Comparison of ENCODE assay signal across 8 cellular contexts in the genomic region with DNA sequence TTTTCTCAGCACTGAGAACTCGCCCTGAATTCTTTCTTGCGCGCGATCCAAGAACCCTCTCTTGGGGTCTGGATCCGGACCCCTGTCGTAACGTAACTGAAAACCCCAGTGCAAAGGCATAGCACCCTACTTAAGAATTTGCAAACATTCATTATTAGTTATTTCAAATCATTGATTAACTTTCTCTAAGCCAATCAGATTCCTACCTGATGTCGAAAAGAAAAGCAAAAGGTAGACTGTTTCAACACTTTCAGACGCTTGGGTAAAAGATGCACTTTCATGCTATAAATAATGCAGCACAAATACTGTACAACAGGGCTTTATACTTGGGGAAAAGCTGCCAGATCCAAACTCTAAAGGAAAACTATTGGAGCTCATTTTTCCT. TPM values are rescaled to one million over a fixed set of nuclear protein-coding genes. Genes with fewer than 3 reads are reported as not detected.
DNase-seq lines count a peak whose midpoint lies in the region; TF ChIP-seq lines count a peak whose summit lies in the region.

No MANE protein-coding gene starts in this region.

- H3K4me3 ChIP-seq in AG04449 (ENCODE audit: low read depth, low read length) (peak overlapping the region; percentile 51), HUES64 (ENCODE audit: low read length) (peak overlapping the region; percentile 56), coronary artery (peak overlapping the region; percentile 63), neural cell (ENCODE audit: low read length) (peak overlapping the region; percentile 78)

- no peaks in the 10 kb centered on the region for H3K9me3 ChIP-seq in HUES64 (ENCODE audit: insufficient read depth, low read depth, low read length)
- no peaks in the 10 kb centered on the region for H3K9me3 ChIP-seq in neural cell (ENCODE audit: low read length)

- TF ChIP-seq RAD21 in neural cell (conservative IDR thresholded peaks at IDR 0.05) = no peak

- H3K27me3 ChIP-seq in HUES64 (ENCODE audit: insufficient read depth, low read length) (peaks cover 8% of the 10 kb centered on the region; the same call in 1 of the 2 replicates), neural cell (ENCODE audit: insufficient read depth, low read depth, low read length) (no peaks in the 10 kb centered on the region)

- H2AFZ ChIP-seq in neural cell (ENCODE audit: low read depth, low read length) = peak overlapping the region; percentile 42

- POLR2A ChIA-PET in AG04449 (lab: Yijun Ruan, JAX) = no interaction called here

- 92% methylated on average over 9 of the region's 9 CpGs for WGBS in HUES64

- H3K79me2 ChIP-seq in neural cell (replicated peaks; ENCODE audit: insufficient read depth, low read length) = peaks cover 3% of the 10 kb centered on the region

- peak overlapping the region; percentile 64 for H3K9ac ChIP-seq in HUES64 (ENCODE audit: low read depth, low read length)
- H3K9ac ChIP-seq in neural cell (ENCODE audit: low read length) = peak overlapping the region; percentile 53

- TF ChIP-seq CTCF in AG04449 (IDR thresholded peaks at IDR 0.05; ENCODE audit: insufficient read depth, low read length, missing control alignments) (no peak), coronary artery (IDR thresholded peaks at IDR 0.05) (no peak), neural cell (IDR thresholded peaks at IDR 0.05; ENCODE audit: poor library complexity, severe bottlenecking) (no peak)

- CTCF ChIA-PET in AG04449 (lab: Yijun Ruan, JAX) = interaction anchor here (0.7 to 1.4 kb wide), 9 partner anchors 9 to 421 kb away, joined by 3 to 10 read pairs (median 4); no protein-coding TSS in a partner anchor

- TF ChIP-seq EP300 in neural cell (conservative IDR thresholded peaks at IDR 0.05; ENCODE audit: poor library complexity, severe bottlenecking) = no peak

- H3K4me2 ChIP-seq in neural cell (ENCODE audit: low read length) = peak overlapping the region; percentile 59

- H3K9me2 ChIP-seq in neural cell (ENCODE audit: insufficient read depth, low read length) = no peaks in the 10 kb centered on the region

- H3F3A ChIP-seq in neural cell (ENCODE audit: insufficient read depth, low read length, poor library complexity, severe bottlenecking) = no peaks in the 10 kb centered on the region

- H3K4me1 ChIP-seq in HUES64 (ENCODE audit: insufficient read depth, low read length) = peaks cover 8% of the 10 kb centered on the region; the same call in 1 of the 2 replicates

- H4K20me1 ChIP-seq in neural cell (ENCODE audit: insufficient read depth) = no peaks in the 10 kb centered on the region

- DNase-seq in AG04449 (ENCODE audit: low read depth, low spot score) (no peak), coronary artery (ENCODE audit: low spot score) (no peak), NCI-H226 (no peak), NCI-H748 treated with DMSO at 0.1 percent for 48 hours (lab: John Stamatoyannopoulos, UW) (no peak), NCI-H146 treated with DMSO at 0.1 percent for 48 hours (lab: John Stamatoyannopoulos, UW; ENCODE audit: unreplicated experiment) (no peak), DMS153 treated with DMSO at 0.1 percent for 48 hours (lab: John Stamatoyannopoulos, UW; ENCODE audit: unreplicated experiment) (no peak)

- H3K27ac ChIP-seq in HUES64 (ENCODE audit: low read depth, low read length) = no peak overlapping the region
- H3K27ac ChIP-seq in coronary artery = peak overlapping the region in 1 of 2 donors; percentile 65
- peak overlapping the region; percentile 66 for H3K27ac ChIP-seq in neural cell (ENCODE audit: low read length)

- H3K36me3 ChIP-seq in HUES64 (ENCODE audit: insufficient read depth, low read length) (no peaks in the 10 kb centered on the region), neural cell (ENCODE audit: insufficient read depth, low read length) (no peaks in the 10 kb centered on the region)

TF ChIP-seq in neural cell, 6 proteins besides CTCF, POLR2A, EP300 and RAD21:
- TF ChIP-seq POLR2AphosphoS5 (IDR thresholded peaks at IDR 0.05) = no peak
- TF ChIP-seq, protein P1, sequence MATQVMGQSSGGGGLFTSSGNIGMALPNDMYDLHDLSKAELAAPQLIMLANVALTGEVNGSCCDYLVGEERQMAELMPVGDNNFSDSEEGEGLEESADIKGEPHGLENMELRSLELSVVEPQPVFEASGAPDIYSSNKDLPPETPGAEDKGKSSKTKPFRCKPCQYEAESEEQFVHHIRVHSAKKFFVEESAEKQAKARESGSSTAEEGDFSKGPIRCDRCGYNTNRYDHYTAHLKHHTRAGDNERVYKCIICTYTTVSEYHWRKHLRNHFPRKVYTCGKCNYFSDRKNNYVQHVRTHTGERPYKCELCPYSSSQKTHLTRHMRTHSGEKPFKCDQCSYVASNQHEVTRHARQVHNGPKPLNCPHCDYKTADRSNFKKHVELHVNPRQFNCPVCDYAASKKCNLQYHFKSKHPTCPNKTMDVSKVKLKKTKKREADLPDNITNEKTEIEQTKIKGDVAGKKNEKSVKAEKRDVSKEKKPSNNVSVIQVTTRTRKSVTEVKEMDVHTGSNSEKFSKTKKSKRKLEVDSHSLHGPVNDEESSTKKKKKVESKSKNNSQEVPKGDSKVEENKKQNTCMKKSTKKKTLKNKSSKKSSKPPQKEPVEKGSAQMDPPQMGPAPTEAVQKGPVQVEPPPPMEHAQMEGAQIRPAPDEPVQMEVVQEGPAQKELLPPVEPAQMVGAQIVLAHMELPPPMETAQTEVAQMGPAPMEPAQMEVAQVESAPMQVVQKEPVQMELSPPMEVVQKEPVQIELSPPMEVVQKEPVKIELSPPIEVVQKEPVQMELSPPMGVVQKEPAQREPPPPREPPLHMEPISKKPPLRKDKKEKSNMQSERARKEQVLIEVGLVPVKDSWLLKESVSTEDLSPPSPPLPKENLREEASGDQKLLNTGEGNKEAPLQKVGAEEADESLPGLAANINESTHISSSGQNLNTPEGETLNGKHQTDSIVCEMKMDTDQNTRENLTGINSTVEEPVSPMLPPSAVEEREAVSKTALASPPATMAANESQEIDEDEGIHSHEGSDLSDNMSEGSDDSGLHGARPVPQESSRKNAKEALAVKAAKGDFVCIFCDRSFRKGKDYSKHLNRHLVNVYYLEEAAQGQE (IDR thresholded peaks at IDR 0.05; ENCODE audit: borderline replicate concordance) = no peak
- TF ChIP-seq EZH2 (IDR thresholded peaks at IDR 0.05; ENCODE audit: borderline replicate concordance, insufficient read depth, low read length, poor library complexity, severe bottlenecking) = no peak
- TF ChIP-seq SMC3 (conservative IDR thresholded peaks at IDR 0.05; ENCODE audit: poor library complexity) = no peak
- TF ChIP-seq TAF1 (IDR thresholded peaks at IDR 0.05; ENCODE audit: low read depth) = no peak
- TF ChIP-seq MXI1 (conservative IDR thresholded peaks at IDR 0.05; ENCODE audit: poor library complexity, severe bottlenecking) = no peak

RNA-seq across cellular contexts. Expression of gene WDR19, which starts 0.8 kb away (rescaled TPM):
- 13.1 TPM for polyA plus RNA-seq in HUES64 (2013, experiment 1 of 2)
- polyA plus RNA-seq in HUES64 (2013, experiment 2 of 2) = 19.2 TPM
- polyA plus RNA-seq in neural cell = 68.6 and 69.9 TPM in 2 replicates
- polyA minus RNA-seq in neural cell = 47.2 and 47.8 TPM in 2 replicates
